9 cellular contexts compared by ENCODE assay signal in genomic region chr6:26270121-26270861, GRCh38.
DNase-seq lines count a peak whose midpoint lies in the region; ATAC-seq, FAIRE-seq and TF ChIP-seq lines count a peak whose summit lies in the region.
"Had no signal": no experiment of that assay in that cellular context is flagged by ENCODE, and none has a peak within 500 bp of the region (broad histone marks: within the 10 kb centered on the region; RNA-seq: fewer than 3 reads in every experiment).

No MANE protein-coding gene starts in this region.

- H3K36me3 ChIP-seq in MG63 (no peaks in the 10 kb centered on the region), neural progenitor cell (no peaks in the 10 kb centered on the region), aorta (ENCODE audit: control insufficient read depth in 1 of 2, insufficient read depth in 2 of 2, low read length in 1 of 2) (no peaks in the 10 kb centered on the region), pancreas (no peaks in the 10 kb centered on the region), WERI-Rb-1 (no peaks in the 10 kb centered on the region)
- H3K36me3 ChIP-seq: SJCRH30 had no signal

- H3K4me3 ChIP-seq in GM12864 (ENCODE audit: low read depth, low read length) (peak overlapping the region; percentile 79), MG63 (peak overlapping the region; percentile 67), astrocyte of the spinal cord (ENCODE audit: low read depth, low read length) (peak overlapping the region; percentile 72), neural progenitor cell (peak overlapping the region; percentile 70), aorta (ENCODE audit: low read length in 2 of 2) (no peak overlapping the region), pancreas (no peak overlapping the region), WERI-Rb-1 (ENCODE audit: low read depth, low read length) (no peak overlapping the region)
- H3K4me3 ChIP-seq: SJCRH30 had no signal

- peak overlapping the region; percentile 75 for H3K27ac ChIP-seq in neural progenitor cell
- H3K27ac ChIP-seq in aorta (ENCODE audit: low read depth in 1 of 2, low read length in 2 of 2) = no peak overlapping the region
- no peak overlapping the region for H3K27ac ChIP-seq in pancreas
- H3K27ac ChIP-seq in WERI-Rb-1 = no peak overlapping the region
- H3K27ac ChIP-seq: dorsolateral prefrontal cortex, SJCRH30 had no signal

- H2AFZ ChIP-seq in neural progenitor cell (replicated peaks) = no peak overlapping the region

- peaks cover 16% of the 10 kb centered on the region for H4K20me1 ChIP-seq in neural progenitor cell (ENCODE audit: low read depth)

- in situ Hi-C loops in astrocyte of the spinal cord (cut with HindIII; ENCODE audit: low sequenced_read_pairs) = no loop called here

- H3F3A ChIP-seq in neural progenitor cell (ENCODE audit: low read depth) = peaks cover 58% of the 10 kb centered on the region

- peaks cover 44% of the 10 kb centered on the region for H3K79me2 ChIP-seq in neural progenitor cell (ENCODE audit: low read depth)

- peak overlapping the region; percentile 74 for H3K9ac ChIP-seq in neural progenitor cell

- H3K4me1 Mint-ChIP-seq in neural progenitor cell = peaks cover 20% of the 10 kb centered on the region

- H3K9me3 ChIP-seq in MG63 (no peaks in the 10 kb centered on the region), neural progenitor cell (ENCODE audit: low read depth) (no peaks in the 10 kb centered on the region), aorta (ENCODE audit: control insufficient read depth, low read length) (no peaks in the 10 kb centered on the region), pancreas (no peaks in the 10 kb centered on the region), WERI-Rb-1 (ENCODE audit: severe bottlenecking) (peaks cover 17% of the 10 kb centered on the region)
- H3K9me3 ChIP-seq: SJCRH30 had no signal

- no peak overlapping the region for H3K4me3 Mint-ChIP-seq in neural progenitor cell

- ATAC-seq in aorta (ENCODE audit: low FRiP score) (no peak), pancreas (no peak)

- H3K27ac Mint-ChIP-seq in neural progenitor cell = peak overlapping the region; percentile 98

- H3K4me1 ChIP-seq in neural progenitor cell (peaks cover 22% of the 10 kb centered on the region), aorta (ENCODE audit: control insufficient read depth in 1 of 2, insufficient read depth in 2 of 2, low read length in 2 of 2) (no peaks in the 10 kb centered on the region), pancreas (no peaks in the 10 kb centered on the region)
- H3K4me1 ChIP-seq: SJCRH30 had no signal

- no peaks in the 10 kb centered on the region for H3K36me3 Mint-ChIP-seq in neural progenitor cell

- no peak for DNase-seq in GM12864 (ENCODE audit: low read depth)
- no peak for DNase-seq in MG63
- DNase-seq in astrocyte of the spinal cord (ENCODE audit: low read depth, low spot score) = peak; percentile 29
- peak; percentile 60 for DNase-seq in neural progenitor cell (ENCODE audit: low spot score)
- DNase-seq in aorta = no peak
- DNase-seq in pancreas = no peak
- no peak for DNase-seq in WERI-Rb-1
- DNase-seq: dorsolateral prefrontal cortex, SJCRH30 had no signal

- 35 to 40% methylated on average over 13 of the region's 13 CpGs for WGBS in aorta, 2 donors
- WGBS in pancreas, 2 donors = 57 to 60% methylated on average over 13 of the region's 13 CpGs

- H3K9me3 Mint-ChIP-seq in neural progenitor cell = no peaks in the 10 kb centered on the region

- no peak for TF ChIP-seq CTCF in GM12864 (IDR thresholded peaks at IDR 0.05; ENCODE audit: low read depth, low read length, missing control alignments)
- peak; percentile 4 for TF ChIP-seq CTCF in astrocyte of the spinal cord (IDR thresholded peaks at IDR 0.05; ENCODE audit: low read depth, low read length)
- peak; percentile 12 for TF ChIP-seq CTCF in neural progenitor cell (IDR thresholded peaks at IDR 0.05)
- no peak for TF ChIP-seq CTCF in pancreas (IDR thresholded peaks at IDR 0.05)
- no peak for TF ChIP-seq CTCF in WERI-Rb-1 (IDR thresholded peaks at IDR 0.05; ENCODE audit: low read depth, low read length)

- H3K4me2 ChIP-seq in neural progenitor cell = peak overlapping the region; percentile 82

- no peak for FAIRE-seq in pancreas (lab: Jason Lieb, UNC)

- H3K27me3 ChIP-seq in MG63 (no peaks in the 10 kb centered on the region), neural progenitor cell (no peaks in the 10 kb centered on the region), aorta (ENCODE audit: control insufficient read depth in 1 of 2, insufficient read depth in 2 of 2, low read length in 1 of 2) (no peaks in the 10 kb centered on the region), pancreas (peaks cover 3 to 67% (median 20%) of the 10 kb centered on the region in 4 donors), WERI-Rb-1 (ENCODE audit: insufficient read depth, low read depth, severe bottlenecking) (no peaks in the 10 kb centered on the region)
- H3K27me3 ChIP-seq: SJCRH30 had no signal

- peaks cover 9% of the 10 kb centered on the region for H3K27me3 Mint-ChIP-seq in neural progenitor cell (ENCODE audit: insufficient read depth, low read depth)

- intact Hi-C loops in aorta (cut with DNase I) (loop anchor here in 1 of 2 donors (5.0 kb wide), 2 partner anchors 53 to 73 kb away; a partner anchor contains a TSS), pancreas (cut with DNase I) (no loop called here)

Comparison
In these comparisons a context has a peak if more than half of its experiments do, and no peak if none do; other contexts are left out.
1. DNase-seq: peak in astrocyte of the spinal cord (single experiment) and neural progenitor cell (single experiment); none in GM12864 (single experiment), MG63 (single experiment), aorta (0 of 2), pancreas (0 of 6) and WERI-Rb-1 (single experiment).
2. H3K4me3 ChIP-seq: peak in GM12864 (single experiment), MG63 (single experiment), astrocyte of the spinal cord (single experiment) and neural progenitor cell (single experiment); none in aorta (0 of 2), pancreas (0 of 4) and WERI-Rb-1 (single experiment).
3. CTCF ChIP-seq: peak in astrocyte of the spinal cord (single experiment) and neural progenitor cell (single experiment); none in GM12864 (single experiment), pancreas (0 of 4) and WERI-Rb-1 (single experiment).